Comparison of ENCODE assay signal across 8 cellular contexts in genomic region chr15:38707802-38708671, GRCh38.
DNase-seq lines count a peak whose midpoint lies in the region; ATAC-seq and TF ChIP-seq lines count a peak whose summit lies in the region.

No MANE protein-coding gene starts in this region.

- H3K9me3 ChIP-seq in BE2C (no peaks in the 10 kb centered on the region), parathyroid adenoma (ENCODE audit: control insufficient read depth, low read length) (no peaks in the 10 kb centered on the region)

- H3K4me1 ChIP-seq in BE2C (no peaks in the 10 kb centered on the region), parathyroid adenoma (no peaks in the 10 kb centered on the region)

- no peaks in the 10 kb centered on the region for H3K27me3 Mint-ChIP-seq in activated CD4-positive, alpha-beta memory T cell treated with anti-CD3 and anti-CD28 coated beads, Interleukin-2, amount 10 ng/mL, durations not matched to agents 7 days and 5 days

- H3K4me1 Mint-ChIP-seq in activated CD4-positive, alpha-beta memory T cell treated with anti-CD3 and anti-CD28 coated beads, Interleukin-2, amount 10 ng/mL, durations not matched to agents 7 days and 5 days, result peaks cover 33% of the 10 kb centered on the region

- H3K4me3 Mint-ChIP-seq in activated CD4-positive, alpha-beta memory T cell treated with anti-CD3 and anti-CD28 coated beads, Interleukin-2, amount 10 ng/mL, durations not matched to agents 7 days and 5 days, result no peak overlapping the region

- H2AFZ ChIP-seq in parathyroid adenoma, result no peak overlapping the region

- H3K9me3 Mint-ChIP-seq in activated CD4-positive, alpha-beta memory T cell treated with anti-CD3 and anti-CD28 coated beads, Interleukin-2, amount 10 ng/mL, durations not matched to agents 7 days and 5 days, result no peaks in the 10 kb centered on the region

- peak; percentile 88 for TF ChIP-seq CTCF in BE2C (IDR thresholded peaks at IDR 0.05; ENCODE audit: low read depth, low read length)
- peak; percentile 70 for TF ChIP-seq CTCF in GM12874 (IDR thresholded peaks at IDR 0.05; ENCODE audit: insufficient read depth, low read depth, low read length)
- TF ChIP-seq CTCF in parathyroid adenoma (IDR thresholded peaks at IDR 0.05), result peak; percentile 32

- no peaks in the 10 kb centered on the region; the same call in 1 of the 2 replicates for H3K27me3 ChIP-seq in BE2C
- no peaks in the 10 kb centered on the region for H3K27me3 ChIP-seq in parathyroid adenoma (ENCODE audit: control insufficient read depth, insufficient read depth, low read length)

- CTCF ChIA-PET in activated CD4-positive, alpha-beta memory T cell treated with anti-CD3 and anti-CD28 coated beads, Interleukin-2, amount 10 ng/mL, durations not matched to agents 7 days and 5 days (lab: Charles Lee), result interaction anchor here (0.6 to 3.6 kb wide), 11 partner anchors 9 to 620 kb away, joined by 3 to 18 read pairs (median 4); partner anchors contain the start of gene FAM98B

- POLR2A ChIA-PET in activated CD4-positive, alpha-beta memory T cell treated with anti-CD3 and anti-CD28 coated beads, Interleukin-2, amount 10 ng/mL, durations not matched to agents 7 days and 5 days (lab: Charles Lee), result interaction anchor here (1.0 to 1.6 kb wide), 3 partner anchors 12 to 22 kb away, joined by 3 to 8 read pairs (median 3); no protein-coding TSS in a partner anchor

- no peak overlapping the region for H3K27ac ChIP-seq in parathyroid adenoma

- H3K36me3 Mint-ChIP-seq in activated CD4-positive, alpha-beta memory T cell treated with anti-CD3 and anti-CD28 coated beads, Interleukin-2, amount 10 ng/mL, durations not matched to agents 7 days and 5 days (ENCODE audit: low read depth), result peaks cover 27% of the 10 kb centered on the region

- ATAC-seq in HG02623 (IDR thresholded peaks at IDR 0.05; ENCODE audit: unreplicated experiment), result peak; percentile 88

- no peaks in the 10 kb centered on the region for H3K36me3 ChIP-seq in BE2C
- no peaks in the 10 kb centered on the region for H3K36me3 ChIP-seq in parathyroid adenoma (ENCODE audit: control insufficient read depth, insufficient read depth, low read length)

- no peak overlapping the region for H3K27ac Mint-ChIP-seq in activated CD4-positive, alpha-beta memory T cell treated with anti-CD3 and anti-CD28 coated beads, Interleukin-2, amount 10 ng/mL, durations not matched to agents 7 days and 5 days

- no peak overlapping the region for H3K4me2 ChIP-seq in parathyroid adenoma (ENCODE audit: low read length)

- no peaks in the 10 kb centered on the region for H3K79me2 ChIP-seq in parathyroid adenoma

- H3K4me3 ChIP-seq in BE2C (ENCODE audit: low read depth, low read length) (no peak overlapping the region), parathyroid adenoma (ENCODE audit: low read depth, low read length) (no peak overlapping the region)

- DNase-seq in BE2C, result peak; percentile 32
- peak; percentile 32 for DNase-seq in NCI-H1694 (lab: John Stamatoyannopoulos, UW)
- DNase-seq in activated CD4-positive, alpha-beta memory T cell treated with anti-CD3 and anti-CD28 coated beads, Interleukin-2, amount 10 ng/mL, durations not matched to agents 7 days and 5 days, result peak; percentile 40
- DNase-seq in glomerular endothelial cell (ENCODE audit: extremely low read depth, low read depth, low spot score), result peak; percentile 84
- no peak for DNase-seq in stimulated activated CD4-positive, alpha-beta T cell treated with anti-CD3 and anti-CD28 coated beads, Interleukin-15, amount 100 ng/mL, for 24 hours

- H3K9ac ChIP-seq in parathyroid adenoma, result no peak overlapping the region

Comparison
In these comparisons a context has a peak if more than half of its experiments do, and no peak if none do; other contexts are left out.
1. CTCF ChIP-seq: peak in every context shown above with its lines; median percentile 88 in BE2C; 70 in GM12874; 32 in parathyroid adenoma.